In genomic region chr3:25463850-25464418, GRCh38 we compare ENCODE assay signal across 22 cellular contexts. TPM values are rescaled to one million over a fixed set of nuclear protein-coding genes. Genes with fewer than 3 reads are reported as not detected.
"Had no signal": no experiment of that assay in that cellular context is flagged by ENCODE, and none has a peak within 500 bp of the region (broad histone marks: within the 10 kb centered on the region; RNA-seq: fewer than 3 reads in every experiment).

No MANE protein-coding gene starts in this region.

- H3K4me3 ChIP-seq: esophagus squamous epithelium, mucosa of descending colon, right atrium auricular region, testis, tibial nerve, upper lobe of right lung, vagina had no signal

- ATAC-seq: effector memory CD8-positive, alpha-beta T cell; mucosa of descending colon; naive thymus-derived CD8-positive, alpha-beta T cell; stimulated activated naive B cell treated with anti-CD40 and anti-IgM and Interleukin-4, amounts not matched to agents 10 μg/mL and 1 μg/mL and 100 μg/mL, for 72 hours; stimulated activated naive CD8-positive, alpha-beta T cell treated with anti-CD3 and anti-CD28 coated beads, Interleukin-15, amount 100 ng/mL, for 72 hours; upper lobe of right lung had no signal

- DNase-seq: cerebellar nuclear complex; effector memory CD8-positive, alpha-beta T cell; esophagus squamous epithelium; mammary epithelial cell; mucosa of descending colon; naive thymus-derived CD8-positive, alpha-beta T cell; posterior cingulate gyrus; small intestine; stimulated activated CD4-positive, alpha-beta T cell treated with anti-CD3 and anti-CD28 coated beads, Interleukin-4, amount 100 ng/mL, for 1 hour; stimulated activated naive B cell treated with anti-CD40 and anti-IgM and Interleukin-4, amounts not matched to agents 10 μg/mL and 1 μg/mL and 100 μg/mL, for 72 hours; stimulated activated naive CD8-positive, alpha-beta T cell treated with anti-CD3 and anti-CD28 coated beads, Interleukin-15, amount 100 ng/mL, for 72 hours; testis; upper lobe of right lung had no signal

- H3K27ac ChIP-seq: epithelial cell of prostate, neutrophil, testis, upper lobe of right lung, vagina had no signal

- H3K27ac Mint-ChIP-seq: dendritic cell treated with granulocyte-macrophage colony-stimulating factor and Interleukin-4, amounts not matched to agents 40 ng/mL and 50 ng/mL, for 4 days; effector memory CD8-positive, alpha-beta T cell; naive thymus-derived CD8-positive, alpha-beta T cell; stimulated activated naive B cell treated with anti-CD40 and anti-IgM and Interleukin-4, amounts not matched to agents 10 μg/mL and 1 μg/mL and 100 μg/mL, for 72 hours; stimulated activated naive CD8-positive, alpha-beta T cell treated with anti-CD3 and anti-CD28 coated beads, Interleukin-15, amount 100 ng/mL, for 72 hours had no signal

- H3K4me3 Mint-ChIP-seq: dendritic cell treated with granulocyte-macrophage colony-stimulating factor and Interleukin-4, amounts not matched to agents 40 ng/mL and 50 ng/mL, for 4 days; effector memory CD8-positive, alpha-beta T cell; naive thymus-derived CD8-positive, alpha-beta T cell; stimulated activated naive B cell treated with anti-CD40 and anti-IgM and Interleukin-4, amounts not matched to agents 10 μg/mL and 1 μg/mL and 100 μg/mL, for 72 hours; stimulated activated naive CD8-positive, alpha-beta T cell treated with anti-CD3 and anti-CD28 coated beads, Interleukin-15, amount 100 ng/mL, for 72 hours had no signal

- H3K4me1 Mint-ChIP-seq: stimulated activated naive CD8-positive, alpha-beta T cell treated with anti-CD3 and anti-CD28 coated beads, Interleukin-15, amount 100 ng/mL, for 72 hours had no signal

- H3K9me3 Mint-ChIP-seq: dendritic cell treated with granulocyte-macrophage colony-stimulating factor and Interleukin-4, amounts not matched to agents 40 ng/mL and 50 ng/mL, for 4 days; effector memory CD8-positive, alpha-beta T cell; stimulated activated naive CD8-positive, alpha-beta T cell treated with anti-CD3 and anti-CD28 coated beads, Interleukin-15, amount 100 ng/mL, for 72 hours had no signal

- H3K36me3 ChIP-seq: esophagus squamous epithelium, neutrophil, right atrium auricular region, tibial nerve, upper lobe of right lung, vagina had no signal

- H3K9me3 ChIP-seq: esophagus squamous epithelium, mucosa of descending colon, neutrophil, right atrium auricular region, testis, tibial nerve, upper lobe of right lung, vagina had no signal

- H3K4me1 ChIP-seq: testis, upper lobe of right lung had no signal

- H3K36me3 Mint-ChIP-seq: naive thymus-derived CD8-positive, alpha-beta T cell; stimulated activated naive B cell treated with anti-CD40 and anti-IgM and Interleukin-4, amounts not matched to agents 10 μg/mL and 1 μg/mL and 100 μg/mL, for 72 hours had no signal

- H3K27me3 Mint-ChIP-seq: dendritic cell treated with granulocyte-macrophage colony-stimulating factor and Interleukin-4, amounts not matched to agents 40 ng/mL and 50 ng/mL, for 4 days; effector memory CD8-positive, alpha-beta T cell; stimulated activated naive CD8-positive, alpha-beta T cell treated with anti-CD3 and anti-CD28 coated beads, Interleukin-15, amount 100 ng/mL, for 72 hours had no signal

- H3K27me3 ChIP-seq: esophagus squamous epithelium, neutrophil, right atrium auricular region, testis, tibial nerve, upper lobe of right lung, vagina had no signal

- FAIRE-seq: colon, frontal cortex, keratinocyte had no signal

RNA-seq across cellular contexts. Expression of gene RARB, which starts 35.9 kb away (rescaled TPM):
- total RNA-seq: naive thymus-derived CD8-positive, alpha-beta T cell had no signal
